ENCODE assay signal across 33 cellular contexts in genomic region chr2:217157581-217157980, GRCh38.
"Had no signal": no experiment of that assay in that cellular context is flagged by ENCODE, and none has a peak within 500 bp of the region (broad histone marks: within the 10 kb centered on the region; RNA-seq: fewer than 3 reads in every experiment).

No MANE protein-coding gene starts in this region.

- DNase-seq: activated CD4-positive, alpha-beta memory T cell treated with anti-CD3 and anti-CD28 coated beads for 36 hours; activated CD4-positive, alpha-beta T cell treated with anti-CD3 and anti-CD28 coated beads for 36 hours; activated CD4-positive, alpha-beta T cell treated with anti-CD3 and anti-CD28 coated beads, Interleukin-2, amount 10 ng/mL, durations not matched to agents 24 days and 14 days; activated CD4-positive, CD25-positive, alpha-beta regulatory T cell; activated CD4-positive, CD25-positive, alpha-beta regulatory T cell treated with anti-CD3 and anti-CD28 coated beads, Interleukin-2, amount 50 U/mL, for 72 hours; activated CD8-positive, alpha-beta memory T cell treated with anti-CD3 and anti-CD28 coated beads, Interleukin-2, amount 10 ng/mL, durations not matched to agents 7 days and 5 days; activated CD8-positive, alpha-beta memory T cell treated with anti-CD3 and anti-CD28 coated beads, Interleukin-2, amount 50 U/mL, for 4 hours; activated CD8-positive, alpha-beta T cell treated with anti-CD3 and anti-CD28 coated beads, Interleukin-2, amount 10 ng/mL, durations not matched to agents 7 days and 5 days; activated effector memory CD4-positive, alpha-beta T cell treated with anti-CD3 and anti-CD28 coated beads, Interleukin-2, amount 50 U/mL, for 16 hours; activated naive CD4-positive, alpha-beta T cell treated with anti-CD3 and anti-CD28 coated beads for 36 hours; activated naive CD8-positive, alpha-beta T cell treated with anti-CD3 and anti-CD28 coated beads, Interleukin-2, amount 10 ng/mL, durations not matched to agents 7 days and 5 days; activated T-cell treated with anti-CD3 and anti-CD28 coated beads, Interleukin-2, amount 50 U/mL, for 1 hour; activated T-cell treated with anti-CD3 and anti-CD28 coated beads, Interleukin-2, amount 50 U/mL, for 48 hours; amniotic stem cell; anterior cingulate cortex; brain microvascular endothelial cell; dorsolateral prefrontal cortex; effector memory CD4-positive, alpha-beta T cell; endodermal cell; foreskin fibroblast; glutamatergic neuron; SW 1271; T-cell; T1000 had no signal

- H3K27ac ChIP-seq: brain microvascular endothelial cell, coronary artery, dorsolateral prefrontal cortex had no signal

- H3K4me3 Mint-ChIP-seq: activated CD4-positive, alpha-beta memory T cell treated with anti-CD3 and anti-CD28 coated beads for 36 hours; activated CD4-positive, alpha-beta T cell treated with anti-CD3 and anti-CD28 coated beads for 36 hours; activated CD4-positive, alpha-beta T cell treated with anti-CD3 and anti-CD28 coated beads, Interleukin-2, amount 10 ng/mL, durations not matched to agents 24 days and 14 days; activated CD8-positive, alpha-beta memory T cell treated with anti-CD3 and anti-CD28 coated beads, Interleukin-2, amount 10 ng/mL, durations not matched to agents 7 days and 5 days; activated CD8-positive, alpha-beta T cell treated with anti-CD3 and anti-CD28 coated beads, Interleukin-2, amount 10 ng/mL, durations not matched to agents 7 days and 5 days; activated naive CD4-positive, alpha-beta T cell treated with anti-CD3 and anti-CD28 coated beads for 36 hours; activated naive CD4-positive, alpha-beta T cell treated with anti-CD3 and anti-CD28 coated beads, Interleukin-2, amount 50 U/mL, for 24 hours; activated naive CD8-positive, alpha-beta T cell treated with anti-CD3 and anti-CD28 coated beads, Interleukin-2, amount 10 ng/mL, durations not matched to agents 7 days and 5 days; activated T-helper 1 cell treated with anti-CD3 and anti-CD28 coated beads, Interleukin-12 subunit alpha, Interleukin-12 subunit beta, Interleukin-2, Interleukin-4 antibody, amounts not matched to agents 30 ng/mL and 10 ng/mL and 1 ng/mL, durations not matched to agents 14 hours and 24 hours and 36 hours; central memory CD8-positive, alpha-beta T cell; dendritic cell treated with granulocyte-macrophage colony-stimulating factor and Interleukin-4, amounts not matched to agents 40 ng/mL and 50 ng/mL, for 4 days; endodermal cell; T-cell; T-helper 1 cell treated with Interleukin-12 subunit alpha and Interleukin-12 subunit beta and Interleukin-4 antibody, amounts not matched to agents 30 μg/mL and 1 μg/mL, for 36 hours; T-helper 2 cell treated with Interferon-gamma antibody and Interleukin-4, amounts not matched to agents 5 μg/mL and 100 μg/mL, for 36 hours had no signal

- H3K27me3 Mint-ChIP-seq: activated CD4-positive, alpha-beta T cell treated with anti-CD3 and anti-CD28 coated beads, Interleukin-2, amount 10 ng/mL, durations not matched to agents 24 days and 14 days had no signal

- H3K4me3 ChIP-seq: coronary artery, dorsolateral prefrontal cortex had no signal

- ATAC-seq: activated CD4-positive, alpha-beta T cell treated with anti-CD3 and anti-CD28 coated beads for 36 hours; activated CD8-positive, alpha-beta memory T cell treated with anti-CD3 and anti-CD28 coated beads, Interleukin-2, amount 10 ng/mL, durations not matched to agents 7 days and 5 days; activated CD8-positive, alpha-beta T cell treated with anti-CD3 and anti-CD28 coated beads, Interleukin-2, amount 10 ng/mL, durations not matched to agents 7 days and 5 days; esophagus mucosa; T-cell had no signal

- H3K27ac Mint-ChIP-seq: activated CD4-positive, alpha-beta memory T cell treated with anti-CD3 and anti-CD28 coated beads for 36 hours; activated CD4-positive, alpha-beta T cell treated with anti-CD3 and anti-CD28 coated beads for 36 hours; activated CD4-positive, alpha-beta T cell treated with anti-CD3 and anti-CD28 coated beads, Interleukin-2, amount 10 ng/mL, durations not matched to agents 24 days and 14 days; activated CD8-positive, alpha-beta memory T cell treated with anti-CD3 and anti-CD28 coated beads, Interleukin-2, amount 10 ng/mL, durations not matched to agents 7 days and 5 days; activated CD8-positive, alpha-beta T cell treated with anti-CD3 and anti-CD28 coated beads, Interleukin-2, amount 10 ng/mL, durations not matched to agents 7 days and 5 days; activated naive CD4-positive, alpha-beta T cell treated with anti-CD3 and anti-CD28 coated beads for 36 hours; activated naive CD4-positive, alpha-beta T cell treated with anti-CD3 and anti-CD28 coated beads, Interleukin-2, amount 50 U/mL, for 24 hours; activated naive CD8-positive, alpha-beta T cell treated with anti-CD3 and anti-CD28 coated beads, Interleukin-2, amount 10 ng/mL, durations not matched to agents 7 days and 5 days; activated T-helper 1 cell treated with anti-CD3 and anti-CD28 coated beads, Interleukin-12 subunit alpha, Interleukin-12 subunit beta, Interleukin-2, Interleukin-4 antibody, amounts not matched to agents 30 ng/mL and 10 ng/mL and 1 ng/mL, durations not matched to agents 14 hours and 24 hours and 36 hours; activated T-helper 2 cell treated with anti-CD3 and anti-CD28 coated beads, Interferon-gamma antibody, Interleukin-2, Interleukin-4, amounts not matched to agents 10 μg/mL and 5 μg/mL and 100 μg/mL, durations not matched to agents 14 hours and 24 hours and 36 hours; dendritic cell treated with granulocyte-macrophage colony-stimulating factor and Interleukin-4, amounts not matched to agents 40 ng/mL and 50 ng/mL, for 4 days; endodermal cell; T-cell; T-helper 1 cell treated with Interleukin-12 subunit alpha and Interleukin-12 subunit beta and Interleukin-4 antibody, amounts not matched to agents 30 μg/mL and 1 μg/mL, for 36 hours; T-helper 2 cell treated with Interferon-gamma antibody and Interleukin-4, amounts not matched to agents 5 μg/mL and 100 μg/mL, for 36 hours had no signal

- H3K36me3 ChIP-seq: brain microvascular endothelial cell had no signal

- H3K9me3 Mint-ChIP-seq: activated CD4-positive, alpha-beta memory T cell treated with anti-CD3 and anti-CD28 coated beads for 36 hours; activated naive CD4-positive, alpha-beta T cell treated with anti-CD3 and anti-CD28 coated beads for 36 hours; activated naive CD4-positive, alpha-beta T cell treated with anti-CD3 and anti-CD28 coated beads, Interleukin-2, amount 50 U/mL, for 24 hours; activated naive CD8-positive, alpha-beta T cell treated with anti-CD3 and anti-CD28 coated beads, Interleukin-2, amount 10 ng/mL, durations not matched to agents 7 days and 5 days; activated T-helper 1 cell treated with anti-CD3 and anti-CD28 coated beads, Interleukin-12 subunit alpha, Interleukin-12 subunit beta, Interleukin-2, Interleukin-4 antibody, amounts not matched to agents 30 ng/mL and 10 ng/mL and 1 ng/mL, durations not matched to agents 14 hours and 24 hours and 36 hours; activated T-helper 2 cell treated with anti-CD3 and anti-CD28 coated beads, Interferon-gamma antibody, Interleukin-2, Interleukin-4, amounts not matched to agents 10 μg/mL and 5 μg/mL and 100 μg/mL, durations not matched to agents 14 hours and 24 hours and 36 hours; central memory CD8-positive, alpha-beta T cell; dendritic cell treated with granulocyte-macrophage colony-stimulating factor and Interleukin-4, amounts not matched to agents 40 ng/mL and 50 ng/mL, for 4 days; endodermal cell; T-cell; T-helper 1 cell treated with Interleukin-12 subunit alpha and Interleukin-12 subunit beta and Interleukin-4 antibody, amounts not matched to agents 30 μg/mL and 1 μg/mL, for 36 hours; T-helper 2 cell treated with Interferon-gamma antibody and Interleukin-4, amounts not matched to agents 5 μg/mL and 100 μg/mL, for 36 hours had no signal

- H3K36me3 Mint-ChIP-seq: activated CD4-positive, alpha-beta memory T cell treated with anti-CD3 and anti-CD28 coated beads for 36 hours; activated CD8-positive, alpha-beta memory T cell treated with anti-CD3 and anti-CD28 coated beads, Interleukin-2, amount 10 ng/mL, durations not matched to agents 7 days and 5 days; activated naive CD4-positive, alpha-beta T cell treated with anti-CD3 and anti-CD28 coated beads, Interleukin-2, amount 50 U/mL, for 24 hours; activated naive CD8-positive, alpha-beta T cell treated with anti-CD3 and anti-CD28 coated beads, Interleukin-2, amount 10 ng/mL, durations not matched to agents 7 days and 5 days; T-cell had no signal

- H3K27me3 ChIP-seq: brain microvascular endothelial cell had no signal

- H3K4me1 Mint-ChIP-seq: endodermal cell had no signal
